8 cellular contexts compared by ENCODE assay signal in the genomic region with DNA sequence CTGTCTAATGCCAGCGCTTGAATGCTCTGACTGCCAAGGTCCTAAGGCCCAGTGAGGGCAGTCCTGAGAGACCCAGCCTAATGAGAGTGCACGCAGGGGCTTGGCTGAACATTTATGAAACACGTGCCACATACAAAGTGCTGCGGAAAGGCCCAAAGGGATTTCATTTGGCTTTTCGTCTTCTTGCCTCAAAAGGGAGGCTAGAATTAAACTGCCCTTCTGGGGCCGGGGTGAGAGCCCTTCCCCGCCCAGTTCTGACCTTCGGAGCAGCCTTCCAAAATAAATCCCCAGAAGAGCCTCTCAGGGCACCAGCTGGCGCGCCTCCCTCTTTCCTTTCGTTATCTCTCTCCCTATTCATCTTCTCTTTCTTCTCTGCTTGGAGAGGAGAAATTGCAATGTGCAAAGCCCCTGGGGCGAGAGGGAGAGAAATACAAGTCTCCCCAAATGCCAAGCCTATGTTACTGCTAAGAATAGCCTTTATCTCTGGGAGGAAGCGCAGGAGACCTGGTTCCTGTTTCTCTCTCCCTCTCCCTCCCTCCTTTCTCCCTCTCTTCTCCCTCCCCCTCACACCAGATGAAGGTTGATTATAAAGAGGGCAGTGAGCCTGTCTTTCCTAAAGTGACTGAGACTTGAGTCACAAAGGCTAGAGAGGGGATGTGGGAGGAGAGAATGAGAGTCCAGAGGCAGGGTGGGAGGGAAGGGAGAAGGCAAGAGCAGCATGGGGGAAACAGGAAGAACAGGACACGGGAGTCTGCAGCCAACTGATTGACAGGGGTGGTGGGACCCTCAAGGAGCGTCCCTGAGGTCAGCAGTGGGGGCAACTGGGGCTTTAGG. TPM values are rescaled to one million over a fixed set of nuclear protein-coding genes. Genes with fewer than 3 reads are reported as not detected.
A peak's percentile ranks its signal among the peaks of the same experiment; 100 is the strongest.
DNase-seq lines count a peak whose midpoint lies in the region; ATAC-seq lines count a peak whose summit lies in the region.

No MANE protein-coding gene starts in this region.

- ATAC-seq in GM18907 (IDR thresholded peaks at IDR 0.05; ENCODE audit: unreplicated experiment) (peak; percentile 44), HG03108 (IDR thresholded peaks at IDR 0.05; ENCODE audit: unreplicated experiment) (peak; percentile 19)

- peak overlapping the region; percentile 76 for H3K9ac ChIP-seq in BLaER1
- H3K9ac ChIP-seq in NT2/D1 (ENCODE audit: insufficient read length, low read depth), result peak overlapping the region; percentile 68
- peak overlapping the region; percentile 70 to 85 (median 78) for H3K9ac ChIP-seq in skeletal muscle tissue (ENCODE audit: low read depth in 1 of 3, low read length in 3 of 3)

- H3K4me1 ChIP-seq in BLaER1, result peaks cover 29% of the 10 kb centered on the region
- H3K4me1 ChIP-seq in NT2/D1 (ENCODE audit: insufficient read depth, insufficient read length), result no peaks in the 10 kb centered on the region
- peaks cover 17 to 31% (median 25%) of the 10 kb centered on the region in 3 donors for H3K4me1 ChIP-seq in skeletal muscle tissue (ENCODE audit: control insufficient read depth in 3 of 3, insufficient read depth in 3 of 3, low read length in 3 of 3)

- H3K4me2 ChIP-seq in BLaER1, result peak overlapping the region; percentile 82

- H3K9me3 ChIP-seq in BLaER1 (no peaks in the 10 kb centered on the region), NT2/D1 (ENCODE audit: insufficient read depth, low read length) (no peaks in the 10 kb centered on the region), iPS-18c (ENCODE audit: control insufficient read depth, insufficient read depth, low read length) (no peaks in the 10 kb centered on the region), skeletal muscle tissue (ENCODE audit: control insufficient read depth in 3 of 3, low read length in 3 of 3) (no peaks in the 10 kb centered on the region)

- H3K27me3 ChIP-seq in BLaER1, result no peaks in the 10 kb centered on the region
- peaks cover 19% of the 10 kb centered on the region for H3K27me3 ChIP-seq in NT2/D1 (ENCODE audit: insufficient read depth, insufficient read length)
- H3K27me3 ChIP-seq in skeletal muscle tissue (ENCODE audit: control insufficient read depth in 3 of 3, insufficient read depth in 3 of 3, low read length in 3 of 3), result no peaks in the 10 kb centered on the region

- no peaks in the 10 kb centered on the region for H4K20me1 ChIP-seq in BLaER1

- H3K4me3 ChIP-seq in BLaER1 (peak overlapping the region; percentile 64), NT2/D1 (ENCODE audit: insufficient read length, low read depth) (peak overlapping the region; percentile 66), iPS-18c (ENCODE audit: insufficient read depth, low read depth, low read length) (peak overlapping the region; percentile 59), skeletal muscle tissue (ENCODE audit: low read length in 3 of 3) (peak overlapping the region; percentile 69 to 79 (median 76))

- peak overlapping the region; percentile 77 for H3K27ac ChIP-seq in BLaER1
- H3K27ac ChIP-seq in skeletal muscle tissue (ENCODE audit: low read depth, low read length), result peak overlapping the region; percentile 70

- H3K36me3 ChIP-seq in BLaER1 (no peaks in the 10 kb centered on the region), NT2/D1 (ENCODE audit: insufficient read depth, insufficient read length, low read length) (no peaks in the 10 kb centered on the region), skeletal muscle tissue (ENCODE audit: control insufficient read depth in 3 of 3, insufficient read depth in 3 of 3, low read length in 3 of 3) (no peaks in the 10 kb centered on the region)

- no peak for DNase-seq in NT2/D1 (ENCODE audit: low read depth, low spot score)
- peak; percentile 75 for DNase-seq in astrocyte of the hippocampus (ENCODE audit: low read depth, low spot score)
- DNase-seq in activated CD4-positive, CD25-positive, alpha-beta regulatory T cell treated with anti-CD3 and anti-CD28 coated beads, Interleukin-2, amount 50 U/mL, for 72 hours, result no peak

RNA-seq across cellular contexts. Expression of a gene that starts 36.7 kb away (rescaled TPM):
- total RNA-seq in skeletal muscle tissue, result 52.7 TPM
